Comparison of ENCODE assay signal across 16 cellular contexts in genomic region chr22:48415535-48415934, GRCh38.
DNase-seq lines count a peak whose midpoint lies in the region; TF ChIP-seq lines count a peak whose summit lies in the region.
"Had no signal": no experiment of that assay in that cellular context is flagged by ENCODE, and none has a peak within 500 bp of the region (broad histone marks: within the 10 kb centered on the region; RNA-seq: fewer than 3 reads in every experiment).

No MANE protein-coding gene starts in this region.

- H3K4me2 ChIP-seq in trophoblast cell (ENCODE audit: low read length), result no peak overlapping the region

- H2BK5ac ChIP-seq in trophoblast cell (ENCODE audit: low read depth, low read length, poor library complexity), result no peak overlapping the region

- H3K4me1 ChIP-seq in suprapubic skin, result peaks cover 3% of the 10 kb centered on the region
- H3K4me1 ChIP-seq in trophoblast cell (ENCODE audit: control insufficient read depth in 1 of 2, insufficient read depth in 2 of 2, low read length in 2 of 2), result no peaks in the 10 kb centered on the region
- H3K4me1 ChIP-seq: BE2C, HAP-1 had no signal

- H4K12ac ChIP-seq in trophoblast cell (ENCODE audit: low read depth, low read length), result no peak overlapping the region

- H3K36me3 ChIP-seq in suprapubic skin (no peaks in the 10 kb centered on the region), trophoblast cell (ENCODE audit: control insufficient read depth in 1 of 2, insufficient read depth in 2 of 2, low read length in 2 of 2) (no peaks in the 10 kb centered on the region)
- H3K36me3 ChIP-seq: BE2C, HAP-1 had no signal

- H3K27ac ChIP-seq in coronary artery, result no peak overlapping the region
- no peak overlapping the region for H3K27ac ChIP-seq in suprapubic skin
- no peak overlapping the region for H3K27ac ChIP-seq in trophoblast cell (ENCODE audit: low read depth, low read length)
- H3K27ac ChIP-seq: GM23248 had no signal

- H3K9ac ChIP-seq in trophoblast cell (ENCODE audit: low read length), result no peak overlapping the region
- H3K9ac ChIP-seq: GM23248 had no signal

- H3K9me3 ChIP-seq in suprapubic skin (no peaks in the 10 kb centered on the region), trophoblast cell (ENCODE audit: insufficient read depth, low read depth, low read length) (peaks cover 2% of the 10 kb centered on the region)
- H3K9me3 ChIP-seq: BE2C, HAP-1 had no signal

- TF ChIP-seq EP300 in suprapubic skin (IDR thresholded peaks at IDR 0.05), result no peak

- peak; percentile 37 for DNase-seq in Daoy (ENCODE audit: low read depth)
- peak; percentile 49 for DNase-seq in G401 (ENCODE audit: low spot score)
- DNase-seq in coronary artery (ENCODE audit: low spot score), result peak; percentile 47
- DNase-seq in suprapubic skin (ENCODE audit: low spot score in 2 of 2), result peak; percentile 44 to 60
- DNase-seq in trophoblast cell, result no peak
- DNase-seq in DMS53 (lab: John Stamatoyannopoulos, UW), result no peak
- DNase-seq: ACHN; BE2C; C1 segment of cervical spinal cord; CD4-positive, CD25-positive, alpha-beta regulatory T cell; CD8-positive, alpha-beta memory T cell; COR-L47; DMS 273 treated with DMSO at 0.1 percent for 48 hours; GF-D8; GM23248 had no signal

- H2AK5ac ChIP-seq in trophoblast cell (ENCODE audit: low read length), result no peak overlapping the region

- no peak overlapping the region for H3K4ac ChIP-seq in trophoblast cell (ENCODE audit: low read depth, low read length)

- H3K27me3 ChIP-seq in suprapubic skin (peaks cover 8% of the 10 kb centered on the region), trophoblast cell (ENCODE audit: insufficient read depth, low read length) (no peaks in the 10 kb centered on the region)
- H3K27me3 ChIP-seq: BE2C had no signal

- no peak overlapping the region for H3K14ac ChIP-seq in trophoblast cell (ENCODE audit: low read length)

- in situ Hi-C loops in G401 (cut with HindIII; ENCODE audit: low sequenced_read_pairs), result no loop called here

- no peak overlapping the region for H4K91ac ChIP-seq in trophoblast cell (ENCODE audit: low read depth, low read length)

- H2BK12ac ChIP-seq in trophoblast cell (ENCODE audit: low read length), result no peak overlapping the region

- TF ChIP-seq POLR2A in suprapubic skin (IDR thresholded peaks at IDR 0.05), result no peak

- 79% methylated on average over 12 of the region's 12 CpGs for WGBS in suprapubic skin
- WGBS in trophoblast cell (ENCODE audit: extremely low coverage, insufficient coverage, insufficient read length), result no CpG with 5 or more reads among the region's 12 CpGs

- no peaks in the 10 kb centered on the region for H3K79me2 ChIP-seq in trophoblast cell (ENCODE audit: control insufficient read depth, insufficient read depth, low read length, poor library complexity)

- no peak overlapping the region for H2AFZ ChIP-seq in trophoblast cell (ENCODE audit: insufficient read depth, low read length, poor library complexity)

- no peak overlapping the region for H3K23ac ChIP-seq in trophoblast cell (ENCODE audit: low read length)

- H4K8ac ChIP-seq in trophoblast cell (ENCODE audit: low read depth, low read length), result no peak overlapping the region

- H3K4me3 ChIP-seq in coronary artery (no peak overlapping the region), suprapubic skin (no peak overlapping the region), trophoblast cell (ENCODE audit: low read depth, low read length) (no peak overlapping the region)
- H3K4me3 ChIP-seq: HAP-1 had no signal

- TF ChIP-seq CTCF in coronary artery (IDR thresholded peaks at IDR 0.05) (no peak), suprapubic skin (IDR thresholded peaks at IDR 0.05) (no peak)

- H3K79me1 ChIP-seq in trophoblast cell (ENCODE audit: low read length), result no peaks in the 10 kb centered on the region

- H2BK120ac ChIP-seq in trophoblast cell (ENCODE audit: insufficient read depth, low read length, poor library complexity), result no peak overlapping the region

- no peak overlapping the region for H3K18ac ChIP-seq in trophoblast cell (ENCODE audit: low read length)

Comparison
In these comparisons a context has a peak if more than half of its experiments do, and no peak if none do; other contexts are left out.
1. DNase-seq: peak in Daoy (single experiment), G401 (single experiment), coronary artery (single experiment) and suprapubic skin (2 of 2); none in trophoblast cell (0 of 2) and DMS53 (single experiment).